In the genomic region with DNA sequence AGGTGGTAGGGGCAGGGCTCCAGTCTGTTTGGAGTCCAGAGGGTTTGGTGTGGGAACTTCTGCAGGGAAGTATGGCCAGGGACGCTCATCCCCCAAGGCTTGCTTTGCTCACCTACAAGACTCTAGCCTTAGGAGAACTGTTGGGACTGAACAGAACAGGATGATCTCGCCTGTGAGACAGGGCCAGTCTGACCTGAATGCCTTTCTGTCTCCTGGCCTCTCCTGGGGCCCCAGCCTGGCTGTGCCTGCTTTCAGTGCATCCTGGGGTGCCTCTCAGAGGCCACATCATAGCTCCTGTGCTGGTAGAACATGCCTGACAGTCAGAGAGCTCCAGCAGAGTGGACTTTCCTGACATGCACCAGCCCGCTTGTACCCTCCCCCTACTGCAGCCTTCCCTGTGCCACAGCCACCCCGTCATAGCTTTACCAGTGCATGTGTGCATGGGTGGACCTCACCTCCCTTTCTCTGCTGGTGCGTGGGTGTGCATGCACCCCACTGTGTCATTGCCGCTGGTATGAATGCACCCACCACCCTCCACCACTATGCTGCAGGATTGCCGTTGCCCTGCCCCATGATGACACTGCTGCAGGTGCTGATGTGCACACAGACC, we compare ENCODE assay signal across 40 cellular contexts.
"Had no signal": no experiment of that assay in that cellular context is flagged by ENCODE, and none has a peak within 500 bp of the region (broad histone marks: within the 10 kb centered on the region; RNA-seq: fewer than 3 reads in every experiment).

No MANE protein-coding gene starts in this region.

- H3K4me1 Mint-ChIP-seq: activated naive CD8-positive, alpha-beta T cell treated with anti-CD3 and anti-CD28 coated beads for 36 hours; brain; mesothelial cell of epicardium; naive thymus-derived CD4-positive, alpha-beta T cell; stimulated activated naive B cell treated with anti-CD40 and anti-IgM and Interleukin-4, amounts not matched to agents 10 μg/mL and 1 μg/mL and 100 μg/mL, for 72 hours had no signal

- H3K36me3 Mint-ChIP-seq: activated naive CD8-positive, alpha-beta T cell treated with anti-CD3 and anti-CD28 coated beads for 36 hours; brain; mesothelial cell of epicardium; stimulated activated naive B cell treated with anti-CD40 and anti-IgM and Interleukin-4, amounts not matched to agents 10 μg/mL and 1 μg/mL and 100 μg/mL, for 72 hours; type B pancreatic cell had no signal

- H3K4me3 ChIP-seq: adrenal gland, ascending aorta, esophagus muscularis mucosa, pancreas, prostate gland, sigmoid colon, thoracic aorta, vagina had no signal

- FAIRE-seq: endothelial cell of umbilical vein, pancreas, small intestine, TTC549 had no signal

- H3K9me3 ChIP-seq: pancreas, prostate gland, sigmoid colon, thoracic aorta, vagina had no signal

- H3K27ac Mint-ChIP-seq: activated naive CD4-positive, alpha-beta T cell treated with anti-CD3 and anti-CD28 coated beads for 36 hours; activated naive CD8-positive, alpha-beta T cell treated with anti-CD3 and anti-CD28 coated beads for 36 hours; activated T-helper 1 cell treated with anti-CD3 and anti-CD28 coated beads, Interleukin-12 subunit alpha, Interleukin-12 subunit beta, Interleukin-2, Interleukin-4 antibody, amounts not matched to agents 30 ng/mL and 10 ng/mL and 1 ng/mL, durations not matched to agents 14 hours and 24 hours and 36 hours; brain; effector memory CD8-positive, alpha-beta T cell; mesothelial cell of epicardium; naive thymus-derived CD4-positive, alpha-beta T cell; stimulated activated naive B cell treated with anti-CD40 and anti-IgM and Interleukin-4, amounts not matched to agents 10 μg/mL and 1 μg/mL and 100 μg/mL, for 72 hours; T-helper 1 cell treated with Interleukin-12 subunit alpha and Interleukin-12 subunit beta and Interleukin-4 antibody, amounts not matched to agents 30 μg/mL and 1 μg/mL, for 36 hours; type B pancreatic cell had no signal

- H3K9me3 Mint-ChIP-seq: activated naive CD4-positive, alpha-beta T cell treated with anti-CD3 and anti-CD28 coated beads for 36 hours; activated naive CD8-positive, alpha-beta T cell treated with anti-CD3 and anti-CD28 coated beads for 36 hours; activated T-helper 1 cell treated with anti-CD3 and anti-CD28 coated beads, Interleukin-12 subunit alpha, Interleukin-12 subunit beta, Interleukin-2, Interleukin-4 antibody, amounts not matched to agents 30 ng/mL and 10 ng/mL and 1 ng/mL, durations not matched to agents 14 hours and 24 hours and 36 hours; T-helper 1 cell treated with Interleukin-12 subunit alpha and Interleukin-12 subunit beta and Interleukin-4 antibody, amounts not matched to agents 30 μg/mL and 1 μg/mL, for 36 hours had no signal

- H3K4me1 ChIP-seq: adrenal gland, ascending aorta, esophagus muscularis mucosa, pancreas, prostate gland, sigmoid colon, vagina had no signal

- H3K27ac ChIP-seq: adrenal gland, ascending aorta, esophagus muscularis mucosa, pancreas, prostate gland, sigmoid colon, thoracic aorta, vagina, VCaP had no signal

- H3K36me3 ChIP-seq: adrenal gland, ascending aorta, esophagus muscularis mucosa, pancreas, prostate gland, sigmoid colon, thoracic aorta, vagina had no signal

- H3K4me3 Mint-ChIP-seq: activated naive CD4-positive, alpha-beta T cell treated with anti-CD3 and anti-CD28 coated beads for 36 hours; activated naive CD8-positive, alpha-beta T cell treated with anti-CD3 and anti-CD28 coated beads for 36 hours; activated T-helper 1 cell treated with anti-CD3 and anti-CD28 coated beads, Interleukin-12 subunit alpha, Interleukin-12 subunit beta, Interleukin-2, Interleukin-4 antibody, amounts not matched to agents 30 ng/mL and 10 ng/mL and 1 ng/mL, durations not matched to agents 14 hours and 24 hours and 36 hours; brain; effector memory CD8-positive, alpha-beta T cell; mesothelial cell of epicardium; naive thymus-derived CD4-positive, alpha-beta T cell; stimulated activated naive B cell treated with anti-CD40 and anti-IgM and Interleukin-4, amounts not matched to agents 10 μg/mL and 1 μg/mL and 100 μg/mL, for 72 hours; T-helper 1 cell treated with Interleukin-12 subunit alpha and Interleukin-12 subunit beta and Interleukin-4 antibody, amounts not matched to agents 30 μg/mL and 1 μg/mL, for 36 hours; type B pancreatic cell had no signal

- ATAC-seq: effector memory CD8-positive, alpha-beta T cell; left cardiac atrium; left ventricle myocardium superior; naive thymus-derived CD4-positive, alpha-beta T cell; pancreas; stimulated activated naive B cell treated with anti-CD40 and anti-IgM and Interleukin-4, amounts not matched to agents 10 μg/mL and 1 μg/mL and 100 μg/mL, for 72 hours had no signal

- H3K27me3 ChIP-seq: adrenal gland, ascending aorta, esophagus muscularis mucosa, pancreas, sigmoid colon, vagina had no signal

- DNase-seq: activated CD4-positive, alpha-beta T cell treated with anti-CD3 and anti-CD28 coated beads for 48 hours; activated CD4-positive, alpha-beta T cell treated with anti-CD3 and anti-CD28 coated beads, Interleukin-2, amount 50 U/mL, for 48 hours; activated CD8-positive, alpha-beta memory T cell treated with anti-CD3 and anti-CD28 coated beads for 24 hours; activated CD8-positive, alpha-beta memory T cell treated with anti-CD3 and anti-CD28 coated beads, Interleukin-2, amount 50 U/mL, for 4 hours; activated effector memory CD4-positive, alpha-beta T cell treated with anti-CD3 and anti-CD28 coated beads, Interleukin-2, amount 50 U/mL, for 16 hours; activated naive CD4-positive, alpha-beta T cell treated with anti-CD3 and anti-CD28 coated beads for 36 hours; activated naive CD8-positive, alpha-beta T cell treated with anti-CD3 and anti-CD28 coated beads for 36 hours; activated T-cell treated with anti-CD3 and anti-CD28 coated beads, Interleukin-2, amount 50 U/mL, for 1 hour; adrenal gland; cortex of kidney; effector memory CD8-positive, alpha-beta T cell; foreskin melanocyte; islet precursor cell; left cardiac atrium; left ventricle myocardium superior; naive thymus-derived CD4-positive, alpha-beta T cell; nucleus accumbens; retina; sigmoid colon; small intestine; stimulated activated CD4-positive, alpha-beta T cell treated with anti-CD3 and anti-CD28 coated beads, Interleukin-1b, Interleukin-23, amount 100 ng/mL, for 48 hours; stimulated activated CD4-positive, alpha-beta T cell treated with anti-CD3 and anti-CD28 coated beads, Interleukin-4, amount 100 ng/mL, for 4 hours; stimulated activated CD8-positive, alpha-beta memory T cell treated with anti-CD3 and anti-CD28 coated beads, Interleukin-4, amount 100 ng/mL, for 48 hours; stimulated activated naive B cell treated with anti-CD40 and anti-IgM and Interleukin-4, amounts not matched to agents 10 μg/mL and 1 μg/mL and 100 μg/mL, for 72 hours; SW 1271; T-helper 9 cell had no signal
